In the genomic region with DNA sequence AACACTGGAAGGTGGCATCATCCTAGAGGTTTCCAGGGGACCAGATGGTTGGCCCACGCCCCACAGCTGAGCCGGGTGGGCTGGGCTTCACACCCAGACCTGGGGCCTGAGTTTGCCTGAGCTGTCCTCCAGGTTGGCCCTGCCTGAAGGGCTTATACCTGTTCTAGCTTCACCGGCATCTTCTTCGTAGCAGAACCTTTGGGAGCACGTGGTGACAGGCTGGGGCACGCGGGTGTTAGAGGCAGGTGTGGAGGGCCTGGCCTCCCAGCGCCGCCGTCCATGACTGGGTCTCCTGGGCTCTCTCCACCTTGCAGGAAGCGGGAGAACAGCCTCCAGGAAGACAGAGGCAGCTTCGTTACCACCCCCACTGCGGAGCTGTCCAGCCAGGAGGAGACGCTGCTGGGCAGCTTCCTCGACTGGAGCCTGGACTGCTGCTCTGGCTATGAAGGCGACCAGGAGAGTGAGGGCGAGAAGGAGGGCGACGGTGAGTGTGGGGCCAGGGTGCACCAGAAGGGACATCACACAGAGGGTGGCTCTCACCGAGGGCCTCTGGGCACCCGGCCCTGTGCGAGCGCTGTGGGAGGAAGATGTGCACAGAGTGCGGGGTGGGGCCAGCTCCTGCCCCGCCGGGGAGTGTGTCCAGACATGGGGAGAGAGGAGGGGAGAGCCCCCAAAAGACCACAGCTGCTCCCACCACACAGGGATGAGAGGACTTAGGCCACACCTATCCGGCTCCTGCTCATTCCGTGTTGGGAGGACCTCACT, we compare ENCODE assay signal across 29 cellular contexts. TPM values are rescaled to one million over a fixed set of nuclear protein-coding genes. Genes with fewer than 3 reads are reported as not detected.
"Had no signal": no experiment of that assay in that cellular context is flagged by ENCODE, and none has a peak within 500 bp of the region (broad histone marks: within the 10 kb centered on the region; RNA-seq: fewer than 3 reads in every experiment).

No MANE protein-coding gene starts in this region.

- DNase-seq: activated CD4-positive, alpha-beta memory T cell treated with anti-CD3 and anti-CD28 coated beads, Interleukin-2, amount 10 ng/mL, durations not matched to agents 7 days and 5 days; activated CD4-positive, alpha-beta T cell treated with anti-CD3 and anti-CD28 coated beads, Interleukin-2, amount 10 ng/mL, durations not matched to agents 24 days and 14 days; activated CD8-positive, alpha-beta memory T cell treated with anti-CD3 and anti-CD28 coated beads, Interleukin-2, amount 50 U/mL, for 48 hours; activated gamma-delta T cell; activated T-cell treated with anti-CD3 and anti-CD28 coated beads, Interleukin-2, amount 50 U/mL, for 24 hours; cerebellar nuclear complex; dorsolateral prefrontal cortex; effector memory CD4-positive, alpha-beta T cell; glutamatergic neuron; left ventricle myocardium inferior; mesendoderm; natural killer cell; stimulated activated CD4-positive, alpha-beta T cell treated with anti-CD3 and anti-CD28 coated beads, Interleukin-4, amount 100 ng/mL, for 24 hours; stimulated activated naive CD8-positive, alpha-beta T cell treated with anti-CD3 and anti-CD28 coated beads, Interleukin-15, amount 100 ng/mL, for 72 hours; T-helper 9 cell had no signal

- H3K36me3 ChIP-seq: ascending aorta, vagina had no signal

- H3K27me3 ChIP-seq: ascending aorta, cardiac muscle cell, dorsolateral prefrontal cortex, vagina had no signal

- H3K36me3 Mint-ChIP-seq: natural killer cell had no signal

- H3K27ac ChIP-seq: ascending aorta, cardiac muscle cell, coronary artery, dorsolateral prefrontal cortex, left ventricle myocardium inferior, skin epidermis, vagina, VCaP had no signal

- H3K9me3 Mint-ChIP-seq: activated CD4-positive, alpha-beta memory T cell treated with anti-CD3 and anti-CD28 coated beads, Interleukin-2, amount 10 ng/mL, durations not matched to agents 7 days and 5 days; activated CD4-positive, alpha-beta T cell treated with anti-CD3 and anti-CD28 coated beads, Interleukin-2, amount 10 ng/mL, durations not matched to agents 24 days and 14 days; activated T-cell treated with anti-CD3 and anti-CD28 coated beads, Interleukin-2, amount 50 U/mL, for 24 hours; brain; natural killer cell; stimulated activated effector memory CD8-positive, alpha-beta T cell treated with anti-CD3 and anti-CD28 coated beads, Interleukin-12 subunit alpha, Interleukin-12 subunit beta, amount 100 ng/mL, for 72 hours; stimulated activated naive CD8-positive, alpha-beta T cell treated with anti-CD3 and anti-CD28 coated beads, Interleukin-15, amount 100 ng/mL, for 72 hours; T-helper 1 cell treated with Interleukin-12 subunit alpha and Interleukin-12 subunit beta and Interleukin-4 antibody, amounts not matched to agents 30 μg/mL and 1 μg/mL, for 36 hours; type B pancreatic cell had no signal

- H3K9me3 ChIP-seq: ascending aorta, left ventricle myocardium inferior, vagina had no signal

- H3K27me3 Mint-ChIP-seq: activated CD4-positive, alpha-beta memory T cell treated with anti-CD3 and anti-CD28 coated beads, Interleukin-2, amount 10 ng/mL, durations not matched to agents 7 days and 5 days; activated CD4-positive, alpha-beta T cell treated with anti-CD3 and anti-CD28 coated beads, Interleukin-2, amount 10 ng/mL, durations not matched to agents 24 days and 14 days; activated naive CD8-positive, alpha-beta T cell; activated T-cell treated with anti-CD3 and anti-CD28 coated beads, Interleukin-2, amount 50 U/mL, for 24 hours; brain; progenitor cell of endocrine pancreas; stimulated activated naive CD8-positive, alpha-beta T cell treated with anti-CD3 and anti-CD28 coated beads, Interleukin-15, amount 100 ng/mL, for 72 hours; type B pancreatic cell had no signal

- H3K27ac Mint-ChIP-seq: activated CD4-positive, alpha-beta memory T cell treated with anti-CD3 and anti-CD28 coated beads, Interleukin-2, amount 10 ng/mL, durations not matched to agents 7 days and 5 days; activated CD4-positive, alpha-beta T cell treated with anti-CD3 and anti-CD28 coated beads, Interleukin-2, amount 10 ng/mL, durations not matched to agents 24 days and 14 days; activated naive CD8-positive, alpha-beta T cell; activated T-cell treated with anti-CD3 and anti-CD28 coated beads, Interleukin-2, amount 50 U/mL, for 24 hours; brain; natural killer cell; progenitor cell of endocrine pancreas; stimulated activated effector memory CD8-positive, alpha-beta T cell treated with anti-CD3 and anti-CD28 coated beads, Interleukin-12 subunit alpha, Interleukin-12 subunit beta, amount 100 ng/mL, for 72 hours; T-helper 1 cell treated with Interleukin-12 subunit alpha and Interleukin-12 subunit beta and Interleukin-4 antibody, amounts not matched to agents 30 μg/mL and 1 μg/mL, for 36 hours; type B pancreatic cell had no signal

- H3K4me3 ChIP-seq: ascending aorta, cardiac muscle cell, coronary artery, dorsolateral prefrontal cortex, left ventricle myocardium inferior, lung, skin epidermis, vagina had no signal

- H3K4me3 Mint-ChIP-seq: activated CD4-positive, alpha-beta memory T cell treated with anti-CD3 and anti-CD28 coated beads, Interleukin-2, amount 10 ng/mL, durations not matched to agents 7 days and 5 days; activated CD4-positive, alpha-beta T cell treated with anti-CD3 and anti-CD28 coated beads, Interleukin-2, amount 10 ng/mL, durations not matched to agents 24 days and 14 days; activated naive CD8-positive, alpha-beta T cell; activated T-cell treated with anti-CD3 and anti-CD28 coated beads, Interleukin-2, amount 50 U/mL, for 24 hours; brain; natural killer cell; stimulated activated effector memory CD8-positive, alpha-beta T cell treated with anti-CD3 and anti-CD28 coated beads, Interleukin-12 subunit alpha, Interleukin-12 subunit beta, amount 100 ng/mL, for 72 hours; stimulated activated naive CD8-positive, alpha-beta T cell treated with anti-CD3 and anti-CD28 coated beads, Interleukin-15, amount 100 ng/mL, for 72 hours; T-helper 1 cell treated with Interleukin-12 subunit alpha and Interleukin-12 subunit beta and Interleukin-4 antibody, amounts not matched to agents 30 μg/mL and 1 μg/mL, for 36 hours; type B pancreatic cell had no signal

- ATAC-seq: natural killer cell; stimulated activated effector memory CD8-positive, alpha-beta T cell treated with anti-CD3 and anti-CD28 coated beads, Interleukin-12 subunit alpha, Interleukin-12 subunit beta, amount 100 ng/mL, for 72 hours; stimulated activated naive CD8-positive, alpha-beta T cell treated with anti-CD3 and anti-CD28 coated beads, Interleukin-15, amount 100 ng/mL, for 72 hours had no signal

RNA-seq across cellular contexts. Expression of a gene that starts 4.6 kb away (rescaled TPM):
- total RNA-seq: ascending aorta, mononuclear cell had no signal

RNA-seq across cellular contexts. Expression of a gene that starts 15.8 kb away (rescaled TPM):
- total RNA-seq: activated CD4-positive, alpha-beta memory T cell treated with anti-CD3 and anti-CD28 coated beads, Interleukin-2, amount 10 ng/mL, durations not matched to agents 7 days and 5 days; activated CD4-positive, alpha-beta T cell treated with anti-CD3 and anti-CD28 coated beads, Interleukin-2, amount 10 ng/mL, durations not matched to agents 24 days and 14 days; ascending aorta; mononuclear cell; natural killer cell; vagina had no signal
